16 cellular contexts compared by ENCODE assay signal in the genomic region with DNA sequence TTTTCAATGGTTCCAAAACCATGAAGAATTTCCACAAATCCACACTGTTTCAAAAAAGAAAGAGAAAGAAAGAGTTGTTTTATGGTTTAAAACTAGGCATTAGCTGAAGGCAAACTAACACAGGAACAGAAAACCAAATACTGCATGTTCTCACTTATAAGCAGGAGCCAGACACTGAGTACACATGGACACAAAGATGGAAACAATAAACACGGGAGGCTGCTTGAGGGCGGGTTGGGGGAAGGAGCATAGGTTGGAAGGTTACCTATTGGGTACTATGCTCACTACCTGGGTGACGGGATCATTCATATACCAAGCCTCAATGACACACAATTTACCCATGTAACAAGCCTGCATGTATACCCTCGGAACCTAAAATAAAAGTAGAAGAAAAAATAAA. TPM values are rescaled to one million over a fixed set of nuclear protein-coding genes. Genes with fewer than 3 reads are reported as not detected.
"Had no signal": no experiment of that assay in that cellular context is flagged by ENCODE, and none has a peak within 500 bp of the region (broad histone marks: within the 10 kb centered on the region; RNA-seq: fewer than 3 reads in every experiment).

No MANE protein-coding gene starts in this region.

- H3K9me3 Mint-ChIP-seq: activated CD4-positive, alpha-beta memory T cell treated with anti-CD3 and anti-CD28 coated beads for 36 hours; activated naive CD8-positive, alpha-beta T cell treated with anti-CD3 and anti-CD28 coated beads, Interleukin-2, amount 10 ng/mL, durations not matched to agents 7 days and 5 days; neural crest cell; stimulated activated memory B cell treated with anti-CD40 and anti-IgM and Interleukin-4, amounts not matched to agents 10 μg/mL and 1 μg/mL and 100 μg/mL, for 72 hours had no signal

- H3K4me3 Mint-ChIP-seq: activated CD4-positive, alpha-beta memory T cell treated with anti-CD3 and anti-CD28 coated beads for 36 hours; activated naive CD8-positive, alpha-beta T cell treated with anti-CD3 and anti-CD28 coated beads, Interleukin-2, amount 10 ng/mL, durations not matched to agents 7 days and 5 days; neural crest cell; stimulated activated memory B cell treated with anti-CD40 and anti-IgM and Interleukin-4, amounts not matched to agents 10 μg/mL and 1 μg/mL and 100 μg/mL, for 72 hours had no signal

- H3K4me3 ChIP-seq: cardiac muscle cell, lower lobe of right lung, tibial nerve had no signal

- H3K9me3 ChIP-seq: lower lobe of right lung, tibial nerve had no signal

- H3K27ac ChIP-seq: cardiac muscle cell, lower lobe of right lung, parathyroid adenoma, tibial nerve had no signal

- H3K4me1 Mint-ChIP-seq: activated naive CD8-positive, alpha-beta T cell treated with anti-CD3 and anti-CD28 coated beads, Interleukin-2, amount 10 ng/mL, durations not matched to agents 7 days and 5 days; stimulated activated memory B cell treated with anti-CD40 and anti-IgM and Interleukin-4, amounts not matched to agents 10 μg/mL and 1 μg/mL and 100 μg/mL, for 72 hours had no signal

- H3K4me1 ChIP-seq: lower lobe of right lung had no signal

- DNase-seq: activated CD4-positive, alpha-beta memory T cell treated with anti-CD3 and anti-CD28 coated beads for 36 hours; activated gamma-delta T cell; activated naive CD8-positive, alpha-beta T cell treated with anti-CD3 and anti-CD28 coated beads, Interleukin-2, amount 10 ng/mL, durations not matched to agents 7 days and 5 days; activated T-cell treated with anti-CD3 and anti-CD28 coated beads, Interleukin-2, amount 50 U/mL, for 48 hours; aorta; effector memory CD4-positive, alpha-beta T cell; erythroblast; hypothalamus; lower lobe of right lung; stimulated activated CD4-positive, alpha-beta T cell treated with anti-CD3 and anti-CD28 coated beads, Interleukin-1b, Interleukin-23, amount 100 ng/mL, for 48 hours; T-helper 9 cell had no signal

- H3K9ac ChIP-seq: parathyroid adenoma had no signal

- ATAC-seq: lower lobe of right lung; stimulated activated memory B cell treated with anti-CD40 and anti-IgM and Interleukin-4, amounts not matched to agents 10 μg/mL and 1 μg/mL and 100 μg/mL, for 72 hours had no signal

- H2AFZ ChIP-seq: parathyroid adenoma had no signal

- H3K36me3 ChIP-seq: cardiac muscle cell, lower lobe of right lung, tibial nerve had no signal

- H3K27ac Mint-ChIP-seq: activated CD4-positive, alpha-beta memory T cell treated with anti-CD3 and anti-CD28 coated beads for 36 hours; activated naive CD8-positive, alpha-beta T cell treated with anti-CD3 and anti-CD28 coated beads, Interleukin-2, amount 10 ng/mL, durations not matched to agents 7 days and 5 days; stimulated activated memory B cell treated with anti-CD40 and anti-IgM and Interleukin-4, amounts not matched to agents 10 μg/mL and 1 μg/mL and 100 μg/mL, for 72 hours had no signal

- H3K27me3 ChIP-seq: cardiac muscle cell, tibial nerve had no signal

- H3K27me3 Mint-ChIP-seq: activated CD4-positive, alpha-beta memory T cell treated with anti-CD3 and anti-CD28 coated beads for 36 hours; activated naive CD8-positive, alpha-beta T cell treated with anti-CD3 and anti-CD28 coated beads, Interleukin-2, amount 10 ng/mL, durations not matched to agents 7 days and 5 days; stimulated activated memory B cell treated with anti-CD40 and anti-IgM and Interleukin-4, amounts not matched to agents 10 μg/mL and 1 μg/mL and 100 μg/mL, for 72 hours had no signal

- H3K36me3 Mint-ChIP-seq: activated CD4-positive, alpha-beta memory T cell treated with anti-CD3 and anti-CD28 coated beads for 36 hours; activated naive CD8-positive, alpha-beta T cell treated with anti-CD3 and anti-CD28 coated beads, Interleukin-2, amount 10 ng/mL, durations not matched to agents 7 days and 5 days had no signal

- H3K79me2 ChIP-seq: parathyroid adenoma had no signal

RNA-seq across cellular contexts. Expression of gene SEMA6A, which starts 45.0 kb away (rescaled TPM):
- total RNA-seq: activated CD4-positive, alpha-beta memory T cell treated with anti-CD3 and anti-CD28 coated beads for 36 hours; activated naive CD8-positive, alpha-beta T cell treated with anti-CD3 and anti-CD28 coated beads, Interleukin-2, amount 10 ng/mL, durations not matched to agents 7 days and 5 days had no signal
